In the genomic region with DNA sequence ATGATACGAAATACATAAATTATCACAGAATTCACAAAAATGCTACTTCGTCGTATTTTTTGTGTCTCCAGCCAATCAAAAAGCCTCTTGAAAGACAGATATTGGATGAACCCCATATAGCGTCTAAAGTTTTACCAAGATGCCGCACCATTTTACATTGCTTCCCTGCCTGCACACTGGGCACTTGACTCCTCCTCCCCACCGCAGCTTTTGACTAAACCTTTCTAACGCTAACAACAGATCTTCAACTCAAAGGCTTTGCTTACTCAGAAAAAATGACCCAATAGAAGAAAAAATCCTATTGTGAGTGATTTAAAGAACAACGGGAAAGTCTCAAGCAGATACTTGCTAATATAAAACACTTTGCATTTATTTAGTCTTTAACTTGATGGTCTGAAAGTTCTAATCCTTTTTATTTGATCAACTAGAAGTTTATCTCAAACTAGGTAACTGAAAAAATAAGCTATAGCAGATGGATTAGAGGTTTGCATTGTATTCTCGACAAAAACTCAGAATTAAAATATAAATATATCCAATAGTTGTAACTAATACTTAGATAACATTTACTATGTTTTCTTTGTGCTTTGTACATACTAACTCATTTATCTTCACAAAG, we compare ENCODE assay signal across 19 cellular contexts.
DNase-seq lines count a peak whose midpoint lies in the region; ATAC-seq and TF ChIP-seq lines count a peak whose summit lies in the region.
"Had no signal": no experiment of that assay in that cellular context is flagged by ENCODE, and none has a peak within 500 bp of the region (broad histone marks: within the 10 kb centered on the region; RNA-seq: fewer than 3 reads in every experiment).

No MANE protein-coding gene starts in this region.

- H3K56ac ChIP-seq in H9 (ENCODE audit: insufficient read length, low read depth, low read length) = no peak overlapping the region

- H4K20me1 ChIP-seq in H9 (ENCODE audit: control insufficient read depth, insufficient read depth, insufficient read length) = no peaks in the 10 kb centered on the region
- no peaks in the 10 kb centered on the region for H4K20me1 ChIP-seq in neural progenitor cell (ENCODE audit: low read depth)

- H3K4me3 Mint-ChIP-seq in H9 = 0 out of 5 replicates have a peak overlapping the region, but pooled peaks of 1 of the 2 experiments have one; percentile 16
- H3K4me3 Mint-ChIP-seq in neural progenitor cell = no peak overlapping the region
- H3K4me3 Mint-ChIP-seq: CD4-positive, CD25-positive, alpha-beta regulatory T cell; CD8-positive, alpha-beta memory T cell had no signal

- H2BK12ac ChIP-seq in H9 (ENCODE audit: insufficient read length, low read depth, low read length) = no peak overlapping the region

- H3K9me3 Mint-ChIP-seq in H9 = no peaks in the 10 kb centered on the region
- no peaks in the 10 kb centered on the region for H3K9me3 Mint-ChIP-seq in neural progenitor cell
- H3K9me3 Mint-ChIP-seq: CD4-positive, CD25-positive, alpha-beta regulatory T cell; CD8-positive, alpha-beta memory T cell had no signal

- H3K23ac ChIP-seq in H9 (ENCODE audit: insufficient read length, low read depth, low read length) = no peak overlapping the region

- no peaks in the 10 kb centered on the region; a peak in 1 of 7 replicates for H3K36me3 Mint-ChIP-seq in H9 (ENCODE audit: insufficient read depth in 1 of 3, low read depth in 3 of 3)
- H3K36me3 Mint-ChIP-seq in neural progenitor cell = peaks cover 22% of the 10 kb centered on the region
- H3K36me3 Mint-ChIP-seq: CD4-positive, CD25-positive, alpha-beta regulatory T cell; CD8-positive, alpha-beta memory T cell had no signal

- no peaks in the 10 kb centered on the region for H3K36me3 ChIP-seq in NT2/D1 (ENCODE audit: insufficient read depth, insufficient read length, low read length)
- H3K36me3 ChIP-seq in iPS-15b (ENCODE audit: control insufficient read depth, insufficient read depth, low read length) = no peaks in the 10 kb centered on the region
- H3K36me3 ChIP-seq in neural progenitor cell = no peaks in the 10 kb centered on the region
- H3K36me3 ChIP-seq: BE2C had no signal

- H3K4me1 Mint-ChIP-seq in H9 = peaks cover 31 to 32% of the 10 kb centered on the region in 2 experiments
- peaks cover 8% of the 10 kb centered on the region for H3K4me1 Mint-ChIP-seq in neural progenitor cell
- H3K4me1 Mint-ChIP-seq: CD4-positive, CD25-positive, alpha-beta regulatory T cell; CD8-positive, alpha-beta memory T cell had no signal

- H2AK5ac ChIP-seq in H9 (ENCODE audit: insufficient read length, low read length) = no peak overlapping the region

- TF ChIP-seq CTCF in H9 (conservative IDR thresholded peaks at IDR 0.05) (no peak), neural progenitor cell (IDR thresholded peaks at IDR 0.05) (no peak)

- H3K27ac Mint-ChIP-seq in H9 = peak overlapping the region in 2 of 3 experiments; percentile 79 to 94; a peak in 4 of 7 replicates
- no peak overlapping the region for H3K27ac Mint-ChIP-seq in neural progenitor cell
- H3K27ac Mint-ChIP-seq: CD4-positive, CD25-positive, alpha-beta regulatory T cell; CD8-positive, alpha-beta memory T cell had no signal

- H3K9me3 ChIP-seq in H9 (ENCODE audit: control insufficient read depth, low read depth, low read length) = no peaks in the 10 kb centered on the region
- H3K9me3 ChIP-seq in NT2/D1 (ENCODE audit: insufficient read depth, low read length) = no peaks in the 10 kb centered on the region
- no peaks in the 10 kb centered on the region for H3K9me3 ChIP-seq in iPS-15b (ENCODE audit: control insufficient read depth, insufficient read depth, low read length)
- no peaks in the 10 kb centered on the region for H3K9me3 ChIP-seq in neural progenitor cell (ENCODE audit: low read depth)
- H3K9me3 ChIP-seq: BE2C had no signal

- whole genome bisulfite sequencing in H9 (ENCODE audit: extremely low coverage, insufficient read length, low lambda C conversion rate) = no CpG with 5 or more reads among the region's 9 CpGs

- no peaks in the 10 kb centered on the region for H3K79me1 ChIP-seq in H9 (ENCODE audit: insufficient read depth, low read depth, low read length, poor library complexity, severe bottlenecking)

- no peak overlapping the region for H3K18ac ChIP-seq in H9 (ENCODE audit: insufficient read length, low read depth, low read length)

- H3T11ph ChIP-seq in H9 (ENCODE audit: low read length) = no peak overlapping the region

- H3K79me2 ChIP-seq in H9 (ENCODE audit: insufficient read depth, low read length) = no peaks in the 10 kb centered on the region
- no peaks in the 10 kb centered on the region for H3K79me2 ChIP-seq in neural progenitor cell (ENCODE audit: low read depth)

- H2BK120ac ChIP-seq in H9 (ENCODE audit: low read depth, low read length, poor library complexity, severe bottlenecking) = no peak overlapping the region

- no peak overlapping the region for H4K5ac ChIP-seq in H9 (ENCODE audit: insufficient read length, low read depth, low read length)

- H2AFZ ChIP-seq in H9 (ENCODE audit: low read length) (no peak overlapping the region), neural progenitor cell (replicated peaks) (no peak overlapping the region)

- ATAC-seq in GM21526 (IDR thresholded peaks at IDR 0.05; ENCODE audit: low FRiP score, unreplicated experiment) = no peak

- no peak overlapping the region for H2BK20ac ChIP-seq in H9 (ENCODE audit: low read depth, low read length, poor library complexity, severe bottlenecking)

- H4K91ac ChIP-seq in H9 (ENCODE audit: insufficient read length, low read depth, low read length) = no peak overlapping the region

- H3K27me3 Mint-ChIP-seq in H9 (ENCODE audit: low read depth) (no peaks in the 10 kb centered on the region), neural progenitor cell (ENCODE audit: insufficient read depth, low read depth) (no peaks in the 10 kb centered on the region)
- H3K27me3 Mint-ChIP-seq: CD8-positive, alpha-beta memory T cell had no signal

- H3F3A ChIP-seq in neural progenitor cell (ENCODE audit: low read depth) = no peaks in the 10 kb centered on the region

- H3K4ac ChIP-seq in H9 (ENCODE audit: low read depth, low read length) = no peak overlapping the region

- no peak overlapping the region for H2BK15ac ChIP-seq in H9 (ENCODE audit: low read depth, low read length)

- DNase-seq in H9 (peak; percentile 35), NT2/D1 (ENCODE audit: low read depth, low spot score) (peak; percentile 50), neural progenitor cell (ENCODE audit: low spot score) (peak; percentile 5), SW 1271 (lab: John Stamatoyannopoulos, UW) (no peak), NCI-H1092 treated with DMSO at 0.1 percent for 48 hours (lab: John Stamatoyannopoulos, UW) (no peak)
- no peak for DNase-seq in stimulated activated CD4-positive, alpha-beta T cell treated with anti-CD3 and anti-CD28 coated beads, Interleukin-12 subunit alpha, Interleukin-12 subunit beta, amount 100 ng/mL, for 4 hours
- DNase-seq: ACHN; BE2C; C1 segment of cervical spinal cord; CD4-positive, CD25-positive, alpha-beta regulatory T cell; CD8-positive, alpha-beta memory T cell; COR-L47; DMS 273 treated with DMSO at 0.1 percent for 48 hours; DMS53; GDM1; HCEC 1CT had no signal

- H3K27ac ChIP-seq in H9 (ENCODE audit: insufficient read length, low read depth, low read length) (no peak overlapping the region), neural progenitor cell (no peak overlapping the region)
- H3K27ac ChIP-seq: KMS-11 had no signal

- H3K4me2 ChIP-seq in H9 (ENCODE audit: insufficient read depth, insufficient read length, low read length) = no peak overlapping the region
- H3K4me2 ChIP-seq in neural progenitor cell = peak overlapping the region; percentile 2
- H3K4me2 ChIP-seq: KMS-11 had no signal

- no peak overlapping the region for H3K14ac ChIP-seq in H9 (ENCODE audit: insufficient read depth, low read length)

- H3K27me3 ChIP-seq in H9 (ENCODE audit: insufficient read depth, low read length) (no peaks in the 10 kb centered on the region), NT2/D1 (ENCODE audit: insufficient read depth, insufficient read length) (no peaks in the 10 kb centered on the region), iPS-15b (ENCODE audit: control insufficient read depth, insufficient read depth, low read length) (no peaks in the 10 kb centered on the region), neural progenitor cell (no peaks in the 10 kb centered on the region)
- H3K27me3 ChIP-seq: BE2C had no signal

- no peak overlapping the region for H3K9ac ChIP-seq in H9 (ENCODE audit: extremely low read depth, insufficient read length, low read length)
- H3K9ac ChIP-seq in NT2/D1 (ENCODE audit: insufficient read length, low read depth) = no peak overlapping the region
- H3K9ac ChIP-seq in iPS-15b (ENCODE audit: low read depth, low read length) = no peak overlapping the region
- H3K9ac ChIP-seq in neural progenitor cell = no peak overlapping the region
- H3K9ac ChIP-seq: KMS-11 had no signal

- H3K23me2 ChIP-seq in H9 (ENCODE audit: insufficient read length, low read depth, low read length, poor library complexity, severe bottlenecking) = no peaks in the 10 kb centered on the region

- H3K4me1 ChIP-seq in H9 (ENCODE audit: insufficient read depth, low read length) (no peaks in the 10 kb centered on the region; the same call in 1 of the 2 replicates), NT2/D1 (ENCODE audit: insufficient read depth, insufficient read length) (no peaks in the 10 kb centered on the region), iPS-15b (ENCODE audit: control insufficient read depth, insufficient read depth, low read length) (peaks cover 26% of the 10 kb centered on the region), neural progenitor cell (peaks cover 11% of the 10 kb centered on the region)
- H3K4me1 ChIP-seq: BE2C had no signal

- H3K4me3 ChIP-seq in NT2/D1 (ENCODE audit: insufficient read length, low read depth) (no peak overlapping the region), iPS-15b (ENCODE audit: low read depth, low read length) (peak overlapping the region; percentile 9), neural progenitor cell (no peak overlapping the region)

- H2BK5ac ChIP-seq in H9 (ENCODE audit: insufficient read length, low read length) = no peak overlapping the region

- no peak overlapping the region for H4K8ac ChIP-seq in H9 (replicated peaks; ENCODE audit: insufficient read length, low read depth, low read length)

Comparison
In these comparisons a context has a peak if more than half of its experiments do, and no peak if none do; other contexts are left out.
1. DNase-seq: peak in H9 (single experiment), NT2/D1 (single experiment) and neural progenitor cell (single experiment); none in SW 1271 (0 of 2), stimulated activated CD4-positive, alpha-beta T cell treated with anti-CD3 and anti-CD28 coated beads, Interleukin-12 subunit alpha, Interleukin-12 subunit beta, amount 100 ng/mL, for 4 hours (single experiment) and NCI-H1092 treated with DMSO at 0.1 percent for 48 hours (single experiment).